In the genomic region with DNA sequence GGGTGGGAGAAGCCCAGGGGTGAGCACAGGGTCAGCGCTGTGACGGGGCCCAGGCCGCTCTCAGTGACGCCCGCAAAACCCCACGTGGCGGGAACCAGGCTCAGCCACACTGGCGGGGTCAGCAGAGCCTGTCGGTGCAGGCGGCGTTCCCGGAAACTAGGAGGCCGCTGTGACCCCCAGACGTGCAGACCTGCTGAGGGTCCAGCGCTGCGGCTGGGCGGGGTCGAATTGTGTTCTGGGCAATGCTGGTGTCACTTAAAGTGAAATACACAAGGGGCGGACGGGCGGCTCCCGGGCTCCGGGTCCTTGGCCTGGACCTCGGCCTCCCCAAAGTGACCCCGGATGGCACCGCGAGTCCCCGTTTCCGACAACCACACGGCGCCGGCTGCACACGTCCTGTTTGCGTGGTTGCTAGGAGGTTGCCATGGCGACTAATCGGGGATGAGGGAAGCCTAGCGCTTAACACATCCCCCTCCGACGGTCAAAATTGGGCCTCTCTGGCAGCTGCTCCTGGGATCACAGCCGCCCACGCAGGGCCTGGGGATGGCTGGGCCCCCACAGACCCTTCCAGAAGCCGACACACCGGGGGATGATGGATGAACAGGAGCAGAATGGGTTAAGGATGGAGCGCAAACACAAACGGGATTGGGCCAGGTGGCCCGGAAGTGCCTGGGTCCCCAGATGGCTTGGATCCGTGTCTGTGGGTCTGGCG, we compare ENCODE assay signal across 9 cellular contexts.
DNase-seq lines count a peak whose midpoint lies in the region; ATAC-seq, FAIRE-seq and TF ChIP-seq lines count a peak whose summit lies in the region.
"Had no signal": no experiment of that assay in that cellular context is flagged by ENCODE, and none has a peak within 500 bp of the region (broad histone marks: within the 10 kb centered on the region; RNA-seq: fewer than 3 reads in every experiment).

No MANE protein-coding gene starts in this region.

- peaks cover 22% of the 10 kb centered on the region for H3K4me1 ChIP-seq in CD8-positive, alpha-beta T cell (ENCODE audit: insufficient read depth, low read length)
- peaks cover 0 to 9% (median 4%) of the 10 kb centered on the region in 4 experiments; a peak in 5 of 7 replicates for H3K4me1 ChIP-seq in H1 (replicated peaks in 1 of 4; ENCODE audit: control insufficient read depth in 3 of 4, insufficient read depth in 4 of 4, low read length in 3 of 4)

- DNase-seq in CD8-positive, alpha-beta T cell, result peak; percentile 80 to 93 (median 87)
- DNase-seq in NCI-H1694 (lab: John Stamatoyannopoulos, UW) (peak; percentile 20), H1 (ENCODE audit: low read depth in 1 of 2, low spot score in 2 of 2) (peak; percentile 36 to 91), natural killer cell (peak; percentile 85)
- DNase-seq in activated CD8-positive, alpha-beta T cell treated with anti-CD3 and anti-CD28 coated beads, Interleukin-2, amount 10 ng/mL, durations not matched to agents 7 days and 5 days, result peak; percentile 95
- DNase-seq in stimulated activated naive CD8-positive, alpha-beta T cell treated with anti-CD3 and anti-CD28 coated beads, Interleukin-15, Interleukin-2, amounts not matched to agents 100 U/mL and 50 U/mL, for 24 hours, result peak; percentile 84

- peak overlapping the region; percentile 89; the same call in 1 of the 2 replicates for H2BK15ac ChIP-seq in H1 (ENCODE audit: low read length)

- peak overlapping the region; percentile 98; the same call in 1 of the 2 replicates for H2BK12ac ChIP-seq in H1 (ENCODE audit: low read depth, low read length)

- no peak overlapping the region for H3K23ac ChIP-seq in H1 (ENCODE audit: insufficient read length)

- H3K9me3 Mint-ChIP-seq in CD8-positive, alpha-beta T cell, result peaks cover 2% of the 10 kb centered on the region
- peaks cover 2% of the 10 kb centered on the region for H3K9me3 Mint-ChIP-seq in activated CD8-positive, alpha-beta T cell treated with anti-CD3 and anti-CD28 coated beads, Interleukin-2, amount 10 ng/mL, durations not matched to agents 7 days and 5 days (ENCODE audit: insufficient read depth)
- no peaks in the 10 kb centered on the region for H3K9me3 Mint-ChIP-seq in natural killer cell

- CTCF ChIA-PET in CD8-positive, alpha-beta T cell (lab: Charles Lee), result no interaction called here
- CTCF ChIA-PET in activated CD8-positive, alpha-beta T cell treated with anti-CD3 and anti-CD28 coated beads, Interleukin-2, amount 10 ng/mL, durations not matched to agents 7 days and 5 days (lab: Charles Lee), result no interaction called here
- CTCF ChIA-PET in H1 (lab: Charles Lee; ENCODE audit: partially characterized antibody), result interaction anchor here (1.1 kb wide), 1 partner anchor 539 kb away, joined by 3 read pairs; no protein-coding TSS in a partner anchor

- H2BK120ac ChIP-seq in H1 (replicated peaks; ENCODE audit: low read depth, low read length), result no peak overlapping the region

- H3K27me3 Mint-ChIP-seq in CD8-positive, alpha-beta T cell (ENCODE audit: low read depth), result no peaks in the 10 kb centered on the region
- H3K27me3 Mint-ChIP-seq in activated CD8-positive, alpha-beta T cell treated with anti-CD3 and anti-CD28 coated beads, Interleukin-2, amount 10 ng/mL, durations not matched to agents 7 days and 5 days (ENCODE audit: low read depth), result no peaks in the 10 kb centered on the region
- H3K27me3 Mint-ChIP-seq in natural killer cell (ENCODE audit: low read depth in 2 of 2), result no peaks in the 10 kb centered on the region

- H3K27me3 ChIP-seq in CD8-positive, alpha-beta T cell (ENCODE audit: insufficient read depth, low read length), result no peaks in the 10 kb centered on the region
- peaks cover 0 to 14% (median 3%) of the 10 kb centered on the region in 4 experiments; a peak in 4 of 7 replicates for H3K27me3 ChIP-seq in H1 (replicated peaks in 1 of 4; ENCODE audit: control insufficient read depth in 3 of 4, extremely low read depth in 1 of 4, insufficient read depth in 3 of 4, low read length in 3 of 4)

- H3K9ac ChIP-seq in H1 (replicated peaks in 1 of 4; ENCODE audit: extremely low read depth in 1 of 4, low read depth in 3 of 4, low read length in 3 of 4), result peak overlapping the region in 2 of 4 experiments; percentile 21 to 49; a peak in 3 of 7 replicates

- no peak for FAIRE-seq in H1 (lab: Jason Lieb, UNC)

- H3K56ac ChIP-seq in H1 (replicated peaks; ENCODE audit: insufficient read length, low read depth, low read length), result peak overlapping the region; percentile 86

- H2BK5ac ChIP-seq in H1 (ENCODE audit: low read depth, low read length), result peak overlapping the region; percentile 89; the same call in 1 of the 2 replicates

- TF ChIP-seq POLR2A in H1 (IDR thresholded peaks at IDR 0.05; ENCODE audit: control extremely low read depth in 1 of 2, low read depth in 2 of 2, low read length in 2 of 2), result no peak

- peak overlapping the region; percentile 91 for H4K91ac ChIP-seq in H1 (replicated peaks; ENCODE audit: insufficient read length, low read length)

- H3K4me1 Mint-ChIP-seq in CD8-positive, alpha-beta T cell (ENCODE audit: low read depth), result peaks cover 7% of the 10 kb centered on the region
- H3K4me1 Mint-ChIP-seq in activated CD8-positive, alpha-beta T cell treated with anti-CD3 and anti-CD28 coated beads, Interleukin-2, amount 10 ng/mL, durations not matched to agents 7 days and 5 days (ENCODE audit: low read depth), result no peaks in the 10 kb centered on the region
- peaks cover 4 to 5% of the 10 kb centered on the region in 2 donors for H3K4me1 Mint-ChIP-seq in natural killer cell

- H4K5ac ChIP-seq in H1 (ENCODE audit: insufficient read length, low read depth, low read length), result peak overlapping the region; percentile 43

- H3K4me3 ChIP-seq in CD8-positive, alpha-beta T cell (ENCODE audit: low read depth, low read length), result peak overlapping the region; percentile 47
- peak overlapping the region in 3 of 4 experiments; percentile 13 to 37 (median 14); a peak in 2 of 8 replicates for H3K4me3 ChIP-seq in H1 (ENCODE audit: extremely low read depth in 1 of 4, insufficient read depth in 2 of 4, low read depth in 3 of 4, low read length in 4 of 4)

- peak overlapping the region; percentile 85; the same call in 1 of the 2 replicates for H2AK5ac ChIP-seq in H1 (ENCODE audit: low read depth, low read length)

- no peaks in the 10 kb centered on the region for H3K36me3 Mint-ChIP-seq in CD8-positive, alpha-beta T cell
- no peaks in the 10 kb centered on the region for H3K36me3 Mint-ChIP-seq in activated CD8-positive, alpha-beta T cell treated with anti-CD3 and anti-CD28 coated beads, Interleukin-2, amount 10 ng/mL, durations not matched to agents 7 days and 5 days (ENCODE audit: low read depth)
- H3K36me3 Mint-ChIP-seq in natural killer cell, result no peaks in the 10 kb centered on the region

- intact Hi-C loops in CD8-positive, alpha-beta T cell (cut with DNase I, micrococcal nuclease), result loop anchor here (1.0 to 10.0 kb wide), 6 partner anchors 47 to 805 kb away; a partner anchor contains a TSS
- intact Hi-C loops in natural killer cell (cut with micrococcal nuclease), result no loop called here

- peak overlapping the region; percentile 51; the same call in 1 of the 2 replicates for H2BK20ac ChIP-seq in H1 (ENCODE audit: low read length)

- H4K8ac ChIP-seq in H1 (ENCODE audit: extremely low read depth, insufficient read depth, low read length), result peak overlapping the region; percentile 51

- peak in 1 of 2 experiments; percentile 29; a peak in 1 of 3 replicates for TF ChIP-seq EP300 in H1 (IDR thresholded peaks at IDR 0.05; ENCODE audit: borderline replicate concordance in 1 of 2, low read depth in 2 of 2, low read length in 2 of 2)

- TF ChIP-seq RAD21 in H1 (IDR thresholded peaks at IDR 0.05 in 1 of 2, conservative IDR thresholded peaks at IDR 0.05 in 1 of 2; ENCODE audit: low read depth in 2 of 2, low read length in 2 of 2), result no peak

- H3K27ac Mint-ChIP-seq in CD8-positive, alpha-beta T cell, result no peak overlapping the region
- H3K27ac Mint-ChIP-seq in activated CD8-positive, alpha-beta T cell treated with anti-CD3 and anti-CD28 coated beads, Interleukin-2, amount 10 ng/mL, durations not matched to agents 7 days and 5 days, result no peak overlapping the region
- no peak overlapping the region for H3K27ac Mint-ChIP-seq in natural killer cell

- H3K36me3 ChIP-seq in CD8-positive, alpha-beta T cell (ENCODE audit: insufficient read depth, low read length), result no peaks in the 10 kb centered on the region
- no peaks in the 10 kb centered on the region for H3K36me3 ChIP-seq in H1 (ENCODE audit: control insufficient read depth in 2 of 4, insufficient read depth in 4 of 4, low read length in 3 of 4)

- H2AFZ ChIP-seq in H1 (ENCODE audit: low read length), result no peak overlapping the region

- no peak overlapping the region for H3K18ac ChIP-seq in H1 (ENCODE audit: extremely low read depth, low read length)

- H4K20me1 ChIP-seq in H1 (replicated peaks in 1 of 2; ENCODE audit: control insufficient read depth in 1 of 2, insufficient read depth in 2 of 2, low read length in 2 of 2), result peaks cover 0 to 19% of the 10 kb centered on the region in 2 experiments

- peak overlapping the region; percentile 65 for H3K27ac ChIP-seq in CD8-positive, alpha-beta T cell (ENCODE audit: low read depth, low read length)
- H3K27ac ChIP-seq in H1 (ENCODE audit: low read depth, low read length), result no peak overlapping the region
- H3K27ac ChIP-seq: dorsolateral prefrontal cortex had no signal

- no peaks in the 10 kb centered on the region for H3K9me3 ChIP-seq in CD8-positive, alpha-beta T cell (ENCODE audit: low read length)
- no peaks in the 10 kb centered on the region; a peak in 1 of 4 replicates for H3K9me3 ChIP-seq in H1 (ENCODE audit: insufficient read depth in 2 of 2, low read depth in 1 of 2, low read length in 1 of 2)

- no peaks in the 10 kb centered on the region for H3K79me2 ChIP-seq in H1 (ENCODE audit: control insufficient read depth in 1 of 2, insufficient read depth in 2 of 2, low read length in 2 of 2)

- H3K14ac ChIP-seq in H1 (ENCODE audit: insufficient read length), result no peak overlapping the region

- peak; percentile 83 for ATAC-seq in CD8-positive, alpha-beta T cell
- peak; percentile 83 for ATAC-seq in activated CD8-positive, alpha-beta T cell treated with anti-CD3 and anti-CD28 coated beads, Interleukin-2, amount 10 ng/mL, durations not matched to agents 7 days and 5 days
- peak; percentile 78 to 85 (median 82) for ATAC-seq in natural killer cell
- ATAC-seq in stimulated activated naive CD8-positive, alpha-beta T cell treated with anti-CD3 and anti-CD28 coated beads, Interleukin-15, Interleukin-2, amounts not matched to agents 100 U/mL and 50 U/mL, for 24 hours, result peak; percentile 64
- ATAC-seq in HG02973 (IDR thresholded peaks at IDR 0.05; ENCODE audit: unreplicated experiment), result no peak
- ATAC-seq in GM21723 (IDR thresholded peaks at IDR 0.05; ENCODE audit: unreplicated experiment), result no peak

- peaks cover 6% of the 10 kb centered on the region for H3K79me1 ChIP-seq in H1 (ENCODE audit: low read depth, low read length)

- peaks cover 24% of the 10 kb centered on the region for H3K23me2 ChIP-seq in H1 (ENCODE audit: low read depth, low read length)

- POLR2A ChIA-PET in CD8-positive, alpha-beta T cell (lab: Charles Lee), result no interaction called here
- POLR2A ChIA-PET in activated CD8-positive, alpha-beta T cell treated with anti-CD3 and anti-CD28 coated beads, Interleukin-2, amount 10 ng/mL, durations not matched to agents 7 days and 5 days (lab: Charles Lee), result no interaction called here
- POLR2A ChIA-PET in H1 (lab: Charles Lee; ENCODE audit: partially characterized antibody), result no interaction called here

- no peak overlapping the region for H3K4ac ChIP-seq in H1 (replicated peaks; ENCODE audit: insufficient read length, low read depth, low read length)

- WGBS in H1 (ENCODE audit: extremely low coverage in 1 of 2, insufficient coverage in 1 of 2, insufficient read length in 1 of 2, insufficient replicate concordance in 2 of 2, low coverage in 1 of 2, low lambda C conversion rate in 2 of 2, missing lambda C conversion rate in 1 of 2), 2 experiments, result 44% methylated on average over 47 of the region's 48 CpGs; no CpG with 5 or more reads in 1 of the 2 experiments

- no peak for TF ChIP-seq CTCF in CD8-positive, alpha-beta T cell (IDR thresholded peaks at IDR 0.05)
- TF ChIP-seq CTCF in H1 (IDR thresholded peaks at IDR 0.05; ENCODE audit: control extremely low read depth in 1 of 3, insufficient read depth in 1 of 3, low read depth in 1 of 3, low read length in 3 of 3) (no peak), natural killer cell (IDR thresholded peaks at IDR 0.05) (no peak)

- no peak overlapping the region for H3K4me3 Mint-ChIP-seq in CD8-positive, alpha-beta T cell
- H3K4me3 Mint-ChIP-seq in activated CD8-positive, alpha-beta T cell treated with anti-CD3 and anti-CD28 coated beads, Interleukin-2, amount 10 ng/mL, durations not matched to agents 7 days and 5 days, result no peak overlapping the region
- H3K4me3 Mint-ChIP-seq in natural killer cell, result no peak overlapping the region

- H3K4me2 ChIP-seq in H1 (ENCODE audit: insufficient read depth in 1 of 2, low read depth in 2 of 2, low read length in 2 of 2), result peak overlapping the region; percentile 4 to 60; a peak in 2 of 4 replicates

Comparison
In these comparisons a context has a peak if more than half of its experiments do, and no peak if none do; other contexts are left out.
1. ATAC-seq: peak in CD8-positive, alpha-beta T cell (single experiment), activated CD8-positive, alpha-beta T cell treated with anti-CD3 and anti-CD28 coated beads, Interleukin-2, amount 10 ng/mL, durations not matched to agents 7 days and 5 days (single experiment), natural killer cell (3 of 3) and stimulated activated naive CD8-positive, alpha-beta T cell treated with anti-CD3 and anti-CD28 coated beads, Interleukin-15, Interleukin-2, amounts not matched to agents 100 U/mL and 50 U/mL, for 24 hours (single experiment); none in HG02973 (single experiment) and GM21723 (single experiment).
2. DNase-seq: peak in every context shown above with its lines; median percentile 95 in activated CD8-positive, alpha-beta T cell treated with anti-CD3 and anti-CD28 coated beads, Interleukin-2, amount 10 ng/mL, durations not matched to agents 7 days and 5 days; 87 in CD8-positive, alpha-beta T cell; 85 in natural killer cell; 84 in stimulated activated naive CD8-positive, alpha-beta T cell treated with anti-CD3 and anti-CD28 coated beads, Interleukin-15, Interleukin-2, amounts not matched to agents 100 U/mL and 50 U/mL, for 24 hours; 64 in H1; 20 in NCI-H1694.